Comparison of ENCODE assay signal across 8 cellular contexts in the genomic region with DNA sequence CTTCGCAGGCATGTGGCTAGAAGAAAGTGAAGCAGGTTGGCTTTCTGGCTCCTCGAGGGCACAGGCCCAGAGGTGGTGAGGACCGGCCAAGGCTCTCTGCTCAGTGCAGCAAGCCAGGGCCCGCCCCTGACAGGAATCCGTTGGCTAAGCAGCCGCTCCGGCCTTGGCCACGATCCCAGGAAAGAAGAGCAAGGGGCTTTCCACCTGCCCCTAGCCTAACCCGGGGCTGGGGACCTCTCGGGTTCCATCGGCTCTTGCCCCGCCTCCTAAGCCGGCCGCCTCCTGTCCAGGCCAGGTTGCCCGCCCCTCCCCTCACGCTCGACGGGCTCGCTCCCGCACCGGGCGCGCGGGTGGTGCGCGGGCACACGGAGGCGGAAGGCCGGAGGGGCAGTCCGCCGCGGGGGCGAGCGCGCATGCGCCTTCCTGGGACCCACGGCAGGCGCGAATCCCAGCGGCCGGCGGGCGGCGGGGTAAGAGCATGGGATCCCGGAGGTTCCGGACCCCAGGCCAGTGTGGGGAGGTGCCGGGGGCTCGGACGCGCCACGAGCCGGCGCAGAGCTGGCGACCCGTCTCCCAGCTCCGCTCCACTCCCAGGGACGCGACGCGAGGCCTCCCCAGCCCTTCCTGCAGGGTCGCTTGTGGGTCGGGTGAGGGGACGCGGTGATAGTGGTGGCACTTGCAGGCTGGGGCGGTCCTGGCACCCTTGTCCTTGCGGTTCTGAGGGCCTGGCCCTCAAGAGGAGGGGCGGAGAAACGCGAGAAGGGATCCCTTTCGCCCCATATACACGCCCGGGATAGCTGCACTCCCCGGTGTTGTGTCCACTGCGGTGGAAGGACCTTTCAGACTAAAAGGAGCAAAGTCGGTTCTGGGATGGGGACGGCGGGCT. TPM values are rescaled to one million over a fixed set of nuclear protein-coding genes. Genes with fewer than 3 reads are reported as not detected.
DNase-seq lines count a peak whose midpoint lies in the region; ATAC-seq and TF ChIP-seq lines count a peak whose summit lies in the region.

Gene ALG6 (plus strand): TSS at position 410 of the 886 bp plus-strand sequence. CDS start 3,351 bp downstream, outside the sequence.

- peak; percentile 93 for ATAC-seq in GM21619 (IDR thresholded peaks at IDR 0.05; ENCODE audit: unreplicated experiment)

- peak within 1 kb of the TSS; percentile 96 for H3K4me3 ChIP-seq in epithelial cell of proximal tubule (ENCODE audit: low read depth, low read length)

- peak; percentile 90 for DNase-seq in DMS153 treated with DMSO at 0.1 percent for 48 hours (lab: John Stamatoyannopoulos, UW; ENCODE audit: unreplicated experiment)
- DNase-seq in OCI-M1 (lab: John Stamatoyannopoulos, UW), result peak; percentile 97
- peak; percentile 97 for DNase-seq in activated T-cell treated with anti-CD3 and anti-CD28 coated beads for 48 hours (ENCODE audit: low read depth)
- peak; percentile 40 for DNase-seq in epithelial cell of proximal tubule (ENCODE audit: low read depth)
- DNase-seq in mucosa of gallbladder (ENCODE audit: low spot score), result peak; percentile 94
- peak; percentile 94 for DNase-seq in stimulated activated CD8-positive, alpha-beta memory T cell treated with anti-CD3 and anti-CD28 coated beads, Interleukin-4, amount 100 ng/mL, for 24 hours (ENCODE audit: low read depth)

- no peak for TF ChIP-seq CTCF in epithelial cell of proximal tubule (conservative IDR thresholded peaks at IDR 0.05; ENCODE audit: low read depth, low read length)

- TF ChIP-seq EP300 in Ishikawa (IDR thresholded peaks at IDR 0.05; ENCODE audit: borderline replicate concordance), result no peak

- TF ChIP-seq RAD21 in Ishikawa (IDR thresholded peaks at IDR 0.05; ENCODE audit: low read depth), result no peak

TF ChIP-seq in Ishikawa, 13 proteins besides CTCF, POLR2A, EP300 and RAD21:
- TF ChIP-seq ZBTB7A (IDR thresholded peaks at IDR 0.05; ENCODE audit: low read depth) (peak; percentile 91), FOXM1 (IDR thresholded peaks at IDR 0.05; ENCODE audit: borderline replicate concordance, low read depth) (no peak), CEBPB (IDR thresholded peaks at IDR 0.05) (no peak), EGR1 (IDR thresholded peaks at IDR 0.05) (peak; percentile 19; the same call in 1 of the 2 replicates), NFIC (IDR thresholded peaks at IDR 0.05) (peak; percentile 17; the same call in 1 of the 2 replicates), CREB1 (IDR thresholded peaks at IDR 0.05; ENCODE audit: low read depth) (no peak), TEAD4 (IDR thresholded peaks at IDR 0.05) (no peak), USF1 (IDR thresholded peaks at IDR 0.05) (peak; percentile 8; the same call in 1 of the 2 replicates), TAF1 (IDR thresholded peaks at IDR 0.05; ENCODE audit: low read depth) (peak; percentile 56; the same call in 1 of the 2 replicates), TCF12 (IDR thresholded peaks at IDR 0.05; ENCODE audit: low read depth) (no peak), YY1 (IDR thresholded peaks at IDR 0.05; ENCODE audit: low read depth) (0 out of 2 replicates have a peak, but pooled peaks have one; percentile 10)
- TF ChIP-seq, protein P1, sequence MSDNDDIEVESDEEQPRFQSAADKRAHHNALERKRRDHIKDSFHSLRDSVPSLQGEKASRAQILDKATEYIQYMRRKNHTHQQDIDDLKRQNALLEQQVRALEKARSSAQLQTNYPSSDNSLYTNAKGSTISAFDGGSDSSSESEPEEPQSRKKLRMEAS (IDR thresholded peaks at IDR 0.05), result peak; percentile 80
- TF ChIP-seq, protein P2, sequence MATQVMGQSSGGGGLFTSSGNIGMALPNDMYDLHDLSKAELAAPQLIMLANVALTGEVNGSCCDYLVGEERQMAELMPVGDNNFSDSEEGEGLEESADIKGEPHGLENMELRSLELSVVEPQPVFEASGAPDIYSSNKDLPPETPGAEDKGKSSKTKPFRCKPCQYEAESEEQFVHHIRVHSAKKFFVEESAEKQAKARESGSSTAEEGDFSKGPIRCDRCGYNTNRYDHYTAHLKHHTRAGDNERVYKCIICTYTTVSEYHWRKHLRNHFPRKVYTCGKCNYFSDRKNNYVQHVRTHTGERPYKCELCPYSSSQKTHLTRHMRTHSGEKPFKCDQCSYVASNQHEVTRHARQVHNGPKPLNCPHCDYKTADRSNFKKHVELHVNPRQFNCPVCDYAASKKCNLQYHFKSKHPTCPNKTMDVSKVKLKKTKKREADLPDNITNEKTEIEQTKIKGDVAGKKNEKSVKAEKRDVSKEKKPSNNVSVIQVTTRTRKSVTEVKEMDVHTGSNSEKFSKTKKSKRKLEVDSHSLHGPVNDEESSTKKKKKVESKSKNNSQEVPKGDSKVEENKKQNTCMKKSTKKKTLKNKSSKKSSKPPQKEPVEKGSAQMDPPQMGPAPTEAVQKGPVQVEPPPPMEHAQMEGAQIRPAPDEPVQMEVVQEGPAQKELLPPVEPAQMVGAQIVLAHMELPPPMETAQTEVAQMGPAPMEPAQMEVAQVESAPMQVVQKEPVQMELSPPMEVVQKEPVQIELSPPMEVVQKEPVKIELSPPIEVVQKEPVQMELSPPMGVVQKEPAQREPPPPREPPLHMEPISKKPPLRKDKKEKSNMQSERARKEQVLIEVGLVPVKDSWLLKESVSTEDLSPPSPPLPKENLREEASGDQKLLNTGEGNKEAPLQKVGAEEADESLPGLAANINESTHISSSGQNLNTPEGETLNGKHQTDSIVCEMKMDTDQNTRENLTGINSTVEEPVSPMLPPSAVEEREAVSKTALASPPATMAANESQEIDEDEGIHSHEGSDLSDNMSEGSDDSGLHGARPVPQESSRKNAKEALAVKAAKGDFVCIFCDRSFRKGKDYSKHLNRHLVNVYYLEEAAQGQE (IDR thresholded peaks at IDR 0.05; ENCODE audit: low read depth), result no peak

RNA-seq across cellular contexts. Expression of gene ALG6, which starts in this region (rescaled TPM):
- total RNA-seq in epithelial cell of proximal tubule (7.8 and 15.2 TPM in 2 replicates), mucosa of gallbladder (12.5 TPM)

Comparison
In these comparisons a context has a peak if more than half of its experiments do, and no peak if none do; other contexts are left out.
1. Peak in every context shown above with its lines: DNase-seq, ATAC-seq and H3K4me3 ChIP-seq.
2. DNase-seq: peak in every context shown above with its lines; median percentile 97 in OCI-M1; 97 in activated T-cell treated with anti-CD3 and anti-CD28 coated beads for 48 hours; 94 in mucosa of gallbladder; 94 in stimulated activated CD8-positive, alpha-beta memory T cell treated with anti-CD3 and anti-CD28 coated beads, Interleukin-4, amount 100 ng/mL, for 24 hours; 90 in DMS153 treated with DMSO at 0.1 percent for 48 hours; 40 in epithelial cell of proximal tubule.